Comparison of ENCODE assay signal across 14 cellular contexts in the genomic region with DNA sequence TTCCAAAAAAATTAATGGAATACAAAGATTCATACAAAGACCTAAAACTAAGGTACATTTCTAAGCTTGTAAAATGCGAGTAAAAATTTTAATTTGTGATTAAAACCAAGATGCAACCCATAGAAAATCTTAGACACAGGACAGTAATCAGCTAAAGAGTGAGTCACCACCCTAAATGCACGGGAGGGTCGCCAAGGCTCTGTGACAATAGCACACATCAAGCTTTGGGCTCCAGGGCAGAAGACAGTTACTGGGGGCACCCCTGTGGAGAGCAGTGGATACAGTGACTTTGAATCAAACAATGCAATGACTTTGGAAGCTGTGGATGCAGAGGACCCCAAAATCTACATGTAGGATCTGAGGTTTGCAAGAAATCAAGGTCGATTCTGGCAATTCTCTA.
"Had no signal": no experiment of that assay in that cellular context is flagged by ENCODE, and none has a peak within 500 bp of the region (broad histone marks: within the 10 kb centered on the region; RNA-seq: fewer than 3 reads in every experiment).

No MANE protein-coding gene starts in this region.

- H3K36me3 ChIP-seq: colonic mucosa, thyroid gland had no signal

- H3K4me3 ChIP-seq: colonic mucosa, gastrocnemius medialis, mucosa of descending colon, thyroid gland had no signal

- H3K27me3 ChIP-seq: colonic mucosa, gastrocnemius medialis, thyroid gland had no signal

- H3K4me1 ChIP-seq: colonic mucosa, thyroid gland had no signal

- DNase-seq: colonic mucosa; dermis blood vessel endothelial cell; effector CD4-positive, alpha-beta T cell; gastrocnemius medialis; glutamatergic neuron; islet precursor cell; mammary epithelial cell; mucosa of descending colon; naive thymus-derived CD8-positive, alpha-beta T cell; posterior cingulate gyrus; stimulated activated CD4-positive, alpha-beta T cell treated with anti-CD3 and anti-CD28 coated beads, Interleukin-2, amount 100 ng/mL, for 24 hours; stimulated activated CD4-positive, alpha-beta T cell treated with anti-CD3 and anti-CD28 coated beads, Interleukin-4, amount 100 ng/mL, for 4 hours; stimulated activated naive CD4-positive, alpha-beta T cell; thyroid gland had no signal

- H3K9me3 ChIP-seq: colonic mucosa, gastrocnemius medialis, mucosa of descending colon, thyroid gland had no signal

- H3K27ac ChIP-seq: colonic mucosa, gastrocnemius medialis, thyroid gland had no signal
